Comparison of ENCODE assay signal across 17 cellular contexts in genomic region chr5:143837306-143837848, GRCh38. TPM values are rescaled to one million over a fixed set of nuclear protein-coding genes. Genes with fewer than 3 reads are reported as not detected.
DNase-seq lines count a peak whose midpoint lies in the region; ATAC-seq and TF ChIP-seq lines count a peak whose summit lies in the region.
"Had no signal": no experiment of that assay in that cellular context is flagged by ENCODE, and none has a peak within 500 bp of the region (broad histone marks: within the 10 kb centered on the region; RNA-seq: fewer than 3 reads in every experiment).

No MANE protein-coding gene starts in this region.

- intact Hi-C loops in mucosa of descending colon (cut with DNase I, micrococcal nuclease) = no loop called here
- intact Hi-C loops in colonic mucosa (cut with DNase I) = no loop called here

- TF ChIP-seq EP300 in suprapubic skin (IDR thresholded peaks at IDR 0.05) = no peak

- in situ Hi-C loops in GM23248 (cut with MboI) = no loop called here

- no peaks in the 10 kb centered on the region for H3K9me3 ChIP-seq in GM23248 (ENCODE audit: low read depth)
- no peaks in the 10 kb centered on the region for H3K9me3 ChIP-seq in suprapubic skin
- no peaks in the 10 kb centered on the region for H3K9me3 ChIP-seq in mucosa of descending colon
- H3K9me3 ChIP-seq in colonic mucosa = no peaks in the 10 kb centered on the region
- H3K9me3 ChIP-seq: prostate gland, thoracic aorta had no signal

- TF ChIP-seq POLR2A in suprapubic skin (IDR thresholded peaks at IDR 0.05) = no peak

- H3K27me3 ChIP-seq in GM23248 (replicated peaks; ENCODE audit: insufficient read depth) = no peaks in the 10 kb centered on the region
- H3K27me3 ChIP-seq in suprapubic skin = no peaks in the 10 kb centered on the region
- no peaks in the 10 kb centered on the region for H3K27me3 ChIP-seq in colonic mucosa

- no peaks in the 10 kb centered on the region for H3K9me3 Mint-ChIP-seq in stimulated activated naive CD8-positive, alpha-beta T cell treated with anti-CD3 and anti-CD28 coated beads, Interleukin-15, amount 100 ng/mL, for 72 hours

- H3K4me1 ChIP-seq in GM23248 (ENCODE audit: insufficient read depth) (peaks cover 16% of the 10 kb centered on the region), suprapubic skin (no peaks in the 10 kb centered on the region), mucosa of descending colon (ENCODE audit: low read depth) (no peaks in the 10 kb centered on the region), colonic mucosa (no peaks in the 10 kb centered on the region)
- H3K4me1 ChIP-seq: prostate gland had no signal

- H3K36me3 ChIP-seq in GM23248 (ENCODE audit: low read depth) (no peaks in the 10 kb centered on the region), suprapubic skin (no peaks in the 10 kb centered on the region), mucosa of descending colon (ENCODE audit: low read depth) (no peaks in the 10 kb centered on the region), colonic mucosa (no peaks in the 10 kb centered on the region)
- H3K36me3 ChIP-seq: prostate gland, thoracic aorta had no signal

- H4K20me1 ChIP-seq in GM23248 (ENCODE audit: insufficient read depth) = no peaks in the 10 kb centered on the region

- H3K27ac ChIP-seq in GM23248 (no peak overlapping the region), suprapubic skin (no peak overlapping the region), colonic mucosa (no peak overlapping the region)
- H3K27ac ChIP-seq: prostate gland, thoracic aorta had no signal

- TF ChIP-seq CTCF in suprapubic skin (IDR thresholded peaks at IDR 0.05) = no peak
- TF ChIP-seq CTCF in mucosa of descending colon (IDR thresholded peaks at IDR 0.05) = no peak
- no peak for TF ChIP-seq CTCF in colonic mucosa (IDR thresholded peaks at IDR 0.05)

- H3K4me2 ChIP-seq in GM23248 (ENCODE audit: unreplicated experiment) = peak overlapping the region; percentile 55

- peak; percentile 70 for DNase-seq in AG08395 (ENCODE audit: low spot score)
- DNase-seq in GM23248 = peak; percentile 65
- peak; percentile 71 for DNase-seq in NCI-H510A treated with DMSO at 0.1 percent for 48 hours (lab: John Stamatoyannopoulos, UW)
- DNase-seq in fibroblast of peridontal ligament (ENCODE audit: extremely low read depth) = peak; percentile 80
- no peak for DNase-seq in suprapubic skin (ENCODE audit: low spot score in 2 of 2)
- no peak for DNase-seq in mucosa of descending colon
- DNase-seq in stimulated activated naive CD8-positive, alpha-beta T cell treated with anti-CD3 and anti-CD28 coated beads, Interleukin-15, amount 100 ng/mL, for 72 hours = no peak
- no peak for DNase-seq in colonic mucosa
- DNase-seq: activated CD4-positive, alpha-beta T cell treated with anti-CD3 and anti-CD28 coated beads, Interleukin-2, amount 50 U/mL, for 4 hours; C1 segment of cervical spinal cord; cortex of kidney; GOT3; NCI-H526 treated with DMSO at 0.1 percent for 48 hours had no signal

- H3K9ac ChIP-seq in GM23248 (no peak overlapping the region), colonic mucosa (ENCODE audit: low read depth in 2 of 2, low read length in 2 of 2) (no peak overlapping the region)

- H3K27me3 Mint-ChIP-seq in stimulated activated naive CD8-positive, alpha-beta T cell treated with anti-CD3 and anti-CD28 coated beads, Interleukin-15, amount 100 ng/mL, for 72 hours = no peaks in the 10 kb centered on the region

- ATAC-seq in mucosa of descending colon = no peak
- no peak for ATAC-seq in stimulated activated naive CD8-positive, alpha-beta T cell treated with anti-CD3 and anti-CD28 coated beads, Interleukin-15, amount 100 ng/mL, for 72 hours

- 25% methylated on average over 7 of the region's 7 CpGs for WGBS in GM23248 (ENCODE audit: low coverage in 1 of 2, low lambda C conversion rate in 2 of 2, missing lambda C conversion rate in 2 of 2), 2 experiments
- 78% methylated on average over 7 of the region's 7 CpGs for WGBS in suprapubic skin

- H3F3A ChIP-seq in GM23248 (ENCODE audit: insufficient read depth) = peaks cover 8% of the 10 kb centered on the region

- peak overlapping the region; percentile 65 for H2AFZ ChIP-seq in GM23248

- H3K79me2 ChIP-seq in GM23248 (ENCODE audit: insufficient read depth) = no peaks in the 10 kb centered on the region

- no peaks in the 10 kb centered on the region for H3K4me1 Mint-ChIP-seq in stimulated activated naive CD8-positive, alpha-beta T cell treated with anti-CD3 and anti-CD28 coated beads, Interleukin-15, amount 100 ng/mL, for 72 hours

- no peak overlapping the region for H3K4me3 Mint-ChIP-seq in stimulated activated naive CD8-positive, alpha-beta T cell treated with anti-CD3 and anti-CD28 coated beads, Interleukin-15, amount 100 ng/mL, for 72 hours

- H3K4me3 ChIP-seq in GM23248 = peak overlapping the region; percentile 3; the same call in 1 of the 2 replicates
- no peak overlapping the region for H3K4me3 ChIP-seq in suprapubic skin
- H3K4me3 ChIP-seq in mucosa of descending colon = no peak overlapping the region
- H3K4me3 ChIP-seq in colonic mucosa = no peak overlapping the region
- H3K4me3 ChIP-seq: lung, prostate gland, thoracic aorta had no signal

- H3K27ac Mint-ChIP-seq in stimulated activated naive CD8-positive, alpha-beta T cell treated with anti-CD3 and anti-CD28 coated beads, Interleukin-15, amount 100 ng/mL, for 72 hours = no peak overlapping the region

- no peaks in the 10 kb centered on the region for H3K9me2 ChIP-seq in GM23248 (ENCODE audit: insufficient read depth)

RNA-seq across cellular contexts. Expression of gene HMHB1, which starts 25.4 kb away (rescaled TPM):
- not detected in 2 replicates for total RNA-seq in GM23248 (2014; rRNA removed; shearing (Covaris generic))
- not detected in 2 replicates for polyA plus RNA-seq in GM23248 (2016; fragmentation: Nextera tagmentation; extraction: Ambion mirVana)
- total RNA-seq in suprapubic skin = not detected
- total RNA-seq in mucosa of descending colon = not detected
- not detected for total RNA-seq in colonic mucosa
- total RNA-seq: lung; prostate gland; T-helper 1 cell treated with Interleukin-12 subunit alpha and Interleukin-12 subunit beta and Interleukin-4 antibody, amounts not matched to agents 30 ng/mL and 1 ng/mL, for 36 hours; thoracic aorta had no signal
- polyA plus RNA-seq: lung had no signal

Comparison
In these comparisons a context has a peak if more than half of its experiments do, and no peak if none do; other contexts are left out.
1. DNase-seq: peak in AG08395 (single experiment), GM23248 (single experiment), NCI-H510A treated with DMSO at 0.1 percent for 48 hours (single experiment) and fibroblast of peridontal ligament (single experiment); none in suprapubic skin (0 of 2), mucosa of descending colon (0 of 3), stimulated activated naive CD8-positive, alpha-beta T cell treated with anti-CD3 and anti-CD28 coated beads, Interleukin-15, amount 100 ng/mL, for 72 hours (0 of 2) and colonic mucosa (single experiment).